ENCODE assay signal across 20 cellular contexts in genomic region chr10:1978593-1978992, GRCh38.
A peak's percentile ranks its signal among the peaks of the same experiment; 100 is the strongest.
DNase-seq lines count a peak whose midpoint lies in the region; ATAC-seq, FAIRE-seq and TF ChIP-seq lines count a peak whose summit lies in the region.
"Had no signal": no experiment of that assay in that cellular context is flagged by ENCODE, and none has a peak within 500 bp of the region (broad histone marks: within the 10 kb centered on the region; RNA-seq: fewer than 3 reads in every experiment).

No MANE protein-coding gene starts in this region.

- H3K9me3 ChIP-seq in breast epithelium: peaks cover 0 to 14% of the 10 kb centered on the region in 2 donors
- H3K9me3 ChIP-seq in RWPE2 (ENCODE audit: severe bottlenecking): no peaks in the 10 kb centered on the region
- peaks cover 0 to 16% (median 10%) of the 10 kb centered on the region in 8 donors for H3K9me3 ChIP-seq in spleen
- H3K9me3 ChIP-seq: MG63, SJSA1 had no signal

- H3K4me1 ChIP-seq in breast epithelium: no peaks in the 10 kb centered on the region
- H3K4me1 ChIP-seq in RWPE2 (ENCODE audit: insufficient read depth, poor library complexity, severe bottlenecking): peaks cover 6% of the 10 kb centered on the region
- no peaks in the 10 kb centered on the region for H3K4me1 ChIP-seq in foreskin keratinocyte
- H3K4me1 ChIP-seq in spleen: no peaks in the 10 kb centered on the region
- H3K4me1 ChIP-seq: SJSA1 had no signal

- H3K27ac Mint-ChIP-seq in MCF 10A (ENCODE audit: low read depth, unreplicated experiment): peak overlapping the region; percentile 80
- H3K27ac Mint-ChIP-seq: CD4-positive, CD25-positive, alpha-beta regulatory T cell had no signal

- CTCF ChIA-PET in MCF 10A (lab: Yijun Ruan, JAX): interaction anchor here (0.6 kb wide), 1 partner anchor 1060 kb away, joined by 3 read pairs; no protein-coding TSS in a partner anchor

- H3K9me3 Mint-ChIP-seq in MCF 10A (ENCODE audit: unreplicated experiment): peaks cover 17% of the 10 kb centered on the region

- H3K36me3 ChIP-seq in breast epithelium (no peaks in the 10 kb centered on the region), RWPE2 (ENCODE audit: low read depth) (no peaks in the 10 kb centered on the region), spleen (no peaks in the 10 kb centered on the region)
- H3K36me3 ChIP-seq: MG63, SJSA1 had no signal

- POLR2A ChIA-PET in MCF 10A (lab: Yijun Ruan, JAX): interaction anchor here (0.6 to 2.6 kb wide), 8 partner anchors 10 to 905 kb away, joined by 3 to 13 read pairs (median 4); no protein-coding TSS in a partner anchor

- H3K4me1 Mint-ChIP-seq in MCF 10A (ENCODE audit: insufficient read depth, unreplicated experiment): peaks cover 13% of the 10 kb centered on the region
- H3K4me1 Mint-ChIP-seq: CD4-positive, CD25-positive, alpha-beta regulatory T cell had no signal

- TF ChIP-seq CTCF in MCF 10A (IDR thresholded peaks at IDR 0.05; ENCODE audit: unreplicated experiment): no peak
- TF ChIP-seq CTCF in breast epithelium (IDR thresholded peaks at IDR 0.05): no peak
- TF ChIP-seq CTCF in RWPE2 (IDR thresholded peaks at IDR 0.05; ENCODE audit: poor library complexity, severe bottlenecking): no peak
- TF ChIP-seq CTCF in foreskin keratinocyte (conservative IDR thresholded peaks at IDR 0.05): no peak
- no peak for TF ChIP-seq CTCF in spleen (IDR thresholded peaks at IDR 0.05 in 8 of 11, conservative IDR thresholded peaks at IDR 0.05 in 3 of 11)

- H3K27me3 Mint-ChIP-seq in MCF 10A (ENCODE audit: insufficient read depth, unreplicated experiment): no peaks in the 10 kb centered on the region
- H3K27me3 Mint-ChIP-seq: CD4-positive, CD25-positive, alpha-beta regulatory T cell had no signal

- no peak overlapping the region for H3K4me3 ChIP-seq in breast epithelium
- no peak overlapping the region for H3K4me3 ChIP-seq in RWPE2 (ENCODE audit: severe bottlenecking)
- H3K4me3 ChIP-seq in spleen: no peak overlapping the region
- H3K4me3 ChIP-seq: GM12878, MG63, SJSA1 had no signal

- 62 to 72% (median 64%) methylated on average over 3 of the region's 3 CpGs for WGBS in spleen, 5 donors

- ATAC-seq in RWPE2 (ENCODE audit: low read depth) (peak; percentile 99), foreskin keratinocyte (no peak)
- ATAC-seq: GM12878 had no signal

- no TSS peak for BruUV-seq in MCF 10A (replicated peaks; lab: Mats Ljungman, UMichigan)

- no peak for TF ChIP-seq POLR2A in breast epithelium (IDR thresholded peaks at IDR 0.05)
- no peak for TF ChIP-seq POLR2A in GM12891 (IDR thresholded peaks at IDR 0.05; ENCODE audit: low read depth, low read length)
- TF ChIP-seq POLR2A in spleen (IDR thresholded peaks at IDR 0.05): no peak

- DNase-seq in MCF 10A (ENCODE audit: unreplicated experiment) (peak; percentile 91), breast epithelium (ENCODE audit: low spot score in 2 of 2) (no peak), NCI-H2171 (lab: John Stamatoyannopoulos, UW) (peak; percentile 58), RWPE2 (ENCODE audit: low spot score) (peak; percentile 76), foreskin keratinocyte (peak; percentile 61 to 76), GM12891 (ENCODE audit: insufficient read length, low spot score) (no peak), retina (no peak), spleen (no peak)
- DNase-seq: CD4-positive, CD25-positive, alpha-beta regulatory T cell; COR-L47; DMS 273 treated with DMSO at 0.1 percent for 48 hours; DMS79 treated with DMSO at 0.1 percent for 48 hours; H7; Kasumi-1; MG63; NCI-H1417; NCI-H1930; NCI-H510A had no signal

- FAIRE-seq in GM12891 (lab: Jason Lieb, UNC): no peak
- FAIRE-seq: GM12878 had no signal

- H3K27ac ChIP-seq in breast epithelium (no peak overlapping the region), RWPE2 (ENCODE audit: poor library complexity, severe bottlenecking) (peak overlapping the region; percentile 37), foreskin keratinocyte (no peak overlapping the region), spleen (no peak overlapping the region)
- H3K27ac ChIP-seq: SJSA1 had no signal

- H3K36me3 Mint-ChIP-seq in MCF 10A (ENCODE audit: insufficient read depth, unreplicated experiment): peaks cover 6% of the 10 kb centered on the region
- H3K36me3 Mint-ChIP-seq: CD4-positive, CD25-positive, alpha-beta regulatory T cell had no signal

- H3K27me3 ChIP-seq in breast epithelium (no peaks in the 10 kb centered on the region), RWPE2 (ENCODE audit: insufficient read depth, poor library complexity, severe bottlenecking) (no peaks in the 10 kb centered on the region), foreskin keratinocyte (no peaks in the 10 kb centered on the region), spleen (replicated peaks in 1 of 7) (no peaks in the 10 kb centered on the region)
- H3K27me3 ChIP-seq: MG63 had no signal

- intact Hi-C loops in MCF 10A (cut with micrococcal nuclease) (loop anchor here (10.0 kb wide), 2 partner anchors 244 to 246 kb away; partner anchors contain the start of gene ADARB2), breast epithelium (cut with DNase I; ENCODE audit: low total_unique reads) (no loop called here), spleen (cut with DNase I; ENCODE audit: low total_unique reads) (no loop called here)

- H3K4me3 Mint-ChIP-seq in MCF 10A (ENCODE audit: unreplicated experiment): no peak overlapping the region
- H3K4me3 Mint-ChIP-seq: CD4-positive, CD25-positive, alpha-beta regulatory T cell had no signal

TF ChIP-seq in GM12891, 5 proteins besides CTCF, POLR2A, EP300 and RAD21:
- TF ChIP-seq SPI1 (IDR thresholded peaks at IDR 0.05; ENCODE audit: low read depth, low read length): no peak

Comparison
In these comparisons a context has a peak if more than half of its experiments do, and no peak if none do; other contexts are left out.
1. DNase-seq: peak in MCF 10A (single experiment), NCI-H2171 (single experiment), RWPE2 (single experiment) and foreskin keratinocyte (2 of 2); none in breast epithelium (0 of 2), GM12891 (single experiment), retina (single experiment) and spleen (single experiment).